In the genomic region with DNA sequence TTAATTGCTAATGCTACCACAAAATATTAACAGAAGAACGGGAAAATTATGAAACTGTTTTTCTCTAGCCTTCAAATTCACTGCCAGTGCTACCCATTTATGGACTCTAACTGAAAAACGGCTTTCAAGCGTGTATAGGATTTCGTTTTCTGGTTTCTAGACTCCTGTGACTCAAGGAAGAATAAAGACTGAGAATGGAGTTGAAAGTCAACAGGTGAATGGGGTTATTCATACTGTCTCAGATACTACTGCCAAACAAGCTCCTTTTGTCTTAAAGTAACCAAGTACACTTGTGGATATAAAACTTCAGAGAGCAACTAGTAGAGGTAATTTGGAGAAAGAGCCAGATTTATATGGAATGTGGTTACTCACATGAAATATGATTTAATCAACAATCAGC, we compare ENCODE assay signal across 1 cellular context.
TF ChIP-seq lines count a peak whose summit lies in the region.

No MANE protein-coding gene starts in this region.

TF ChIP-seq in GM12878, 131 proteins besides CTCF, POLR2A, EP300 and RAD21 (continued from another document):
- TF ChIP-seq, protein P1, sequence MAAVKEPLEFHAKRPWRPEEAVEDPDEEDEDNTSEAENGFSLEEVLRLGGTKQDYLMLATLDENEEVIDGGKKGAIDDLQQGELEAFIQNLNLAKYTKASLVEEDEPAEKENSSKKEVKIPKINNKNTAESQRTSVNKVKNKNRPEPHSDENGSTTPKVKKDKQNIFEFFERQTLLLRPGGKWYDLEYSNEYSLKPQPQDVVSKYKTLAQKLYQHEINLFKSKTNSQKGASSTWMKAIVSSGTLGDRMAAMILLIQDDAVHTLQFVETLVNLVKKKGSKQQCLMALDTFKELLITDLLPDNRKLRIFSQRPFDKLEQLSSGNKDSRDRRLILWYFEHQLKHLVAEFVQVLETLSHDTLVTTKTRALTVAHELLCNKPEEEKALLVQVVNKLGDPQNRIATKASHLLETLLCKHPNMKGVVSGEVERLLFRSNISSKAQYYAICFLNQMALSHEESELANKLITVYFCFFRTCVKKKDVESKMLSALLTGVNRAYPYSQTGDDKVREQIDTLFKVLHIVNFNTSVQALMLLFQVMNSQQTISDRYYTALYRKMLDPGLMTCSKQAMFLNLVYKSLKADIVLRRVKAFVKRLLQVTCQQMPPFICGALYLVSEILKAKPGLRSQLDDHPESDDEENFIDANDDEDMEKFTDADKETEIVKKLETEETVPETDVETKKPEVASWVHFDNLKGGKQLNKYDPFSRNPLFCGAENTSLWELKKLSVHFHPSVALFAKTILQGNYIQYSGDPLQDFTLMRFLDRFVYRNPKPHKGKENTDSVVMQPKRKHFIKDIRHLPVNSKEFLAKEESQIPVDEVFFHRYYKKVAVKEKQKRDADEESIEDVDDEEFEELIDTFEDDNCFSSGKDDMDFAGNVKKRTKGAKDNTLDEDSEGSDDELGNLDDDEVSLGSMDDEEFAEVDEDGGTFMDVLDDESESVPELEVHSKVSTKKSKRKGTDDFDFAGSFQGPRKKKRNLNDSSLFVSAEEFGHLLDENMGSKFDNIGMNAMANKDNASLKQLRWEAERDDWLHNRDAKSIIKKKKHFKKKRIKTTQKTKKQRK (IDR thresholded peaks at IDR 0.05; ENCODE audit: low read depth, low read length), result no peak
- TF ChIP-seq ATF7 (IDR thresholded peaks at IDR 0.05; ENCODE audit: low read depth), result no peak
- no peak for TF ChIP-seq SMAD5 (IDR thresholded peaks at IDR 0.05; ENCODE audit: low read depth)
- TF ChIP-seq, protein P2, sequence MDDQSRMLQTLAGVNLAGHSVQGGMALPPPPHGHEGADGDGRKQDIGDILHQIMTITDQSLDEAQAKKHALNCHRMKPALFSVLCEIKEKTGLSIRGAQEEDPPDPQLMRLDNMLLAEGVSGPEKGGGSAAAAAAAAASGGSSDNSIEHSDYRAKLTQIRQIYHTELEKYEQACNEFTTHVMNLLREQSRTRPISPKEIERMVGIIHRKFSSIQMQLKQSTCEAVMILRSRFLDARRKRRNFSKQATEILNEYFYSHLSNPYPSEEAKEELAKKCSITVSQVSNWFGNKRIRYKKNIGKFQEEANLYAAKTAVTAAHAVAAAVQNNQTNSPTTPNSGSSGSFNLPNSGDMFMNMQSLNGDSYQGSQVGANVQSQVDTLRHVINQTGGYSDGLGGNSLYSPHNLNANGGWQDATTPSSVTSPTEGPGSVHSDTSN (IDR thresholded peaks at IDR 0.05; ENCODE audit: insufficient replicate concordance, low read depth, low read length), result no peak
- TF ChIP-seq JUNB (IDR thresholded peaks at IDR 0.05), result no peak
- TF ChIP-seq, protein P3, sequence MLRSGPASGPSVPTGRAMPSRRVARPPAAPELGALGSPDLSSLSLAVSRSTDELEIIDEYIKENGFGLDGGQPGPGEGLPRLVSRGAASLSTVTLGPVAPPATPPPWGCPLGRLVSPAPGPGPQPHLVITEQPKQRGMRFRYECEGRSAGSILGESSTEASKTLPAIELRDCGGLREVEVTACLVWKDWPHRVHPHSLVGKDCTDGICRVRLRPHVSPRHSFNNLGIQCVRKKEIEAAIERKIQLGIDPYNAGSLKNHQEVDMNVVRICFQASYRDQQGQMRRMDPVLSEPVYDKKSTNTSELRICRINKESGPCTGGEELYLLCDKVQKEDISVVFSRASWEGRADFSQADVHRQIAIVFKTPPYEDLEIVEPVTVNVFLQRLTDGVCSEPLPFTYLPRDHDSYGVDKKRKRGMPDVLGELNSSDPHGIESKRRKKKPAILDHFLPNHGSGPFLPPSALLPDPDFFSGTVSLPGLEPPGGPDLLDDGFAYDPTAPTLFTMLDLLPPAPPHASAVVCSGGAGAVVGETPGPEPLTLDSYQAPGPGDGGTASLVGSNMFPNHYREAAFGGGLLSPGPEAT (IDR thresholded peaks at IDR 0.05; ENCODE audit: low read depth), result no peak
- no peak for TF ChIP-seq STAT3 (IDR thresholded peaks at IDR 0.05; ENCODE audit: low read depth, low read length)
- TF ChIP-seq ZNF622 (IDR thresholded peaks at IDR 0.05), result no peak
- TF ChIP-seq, protein P4, sequence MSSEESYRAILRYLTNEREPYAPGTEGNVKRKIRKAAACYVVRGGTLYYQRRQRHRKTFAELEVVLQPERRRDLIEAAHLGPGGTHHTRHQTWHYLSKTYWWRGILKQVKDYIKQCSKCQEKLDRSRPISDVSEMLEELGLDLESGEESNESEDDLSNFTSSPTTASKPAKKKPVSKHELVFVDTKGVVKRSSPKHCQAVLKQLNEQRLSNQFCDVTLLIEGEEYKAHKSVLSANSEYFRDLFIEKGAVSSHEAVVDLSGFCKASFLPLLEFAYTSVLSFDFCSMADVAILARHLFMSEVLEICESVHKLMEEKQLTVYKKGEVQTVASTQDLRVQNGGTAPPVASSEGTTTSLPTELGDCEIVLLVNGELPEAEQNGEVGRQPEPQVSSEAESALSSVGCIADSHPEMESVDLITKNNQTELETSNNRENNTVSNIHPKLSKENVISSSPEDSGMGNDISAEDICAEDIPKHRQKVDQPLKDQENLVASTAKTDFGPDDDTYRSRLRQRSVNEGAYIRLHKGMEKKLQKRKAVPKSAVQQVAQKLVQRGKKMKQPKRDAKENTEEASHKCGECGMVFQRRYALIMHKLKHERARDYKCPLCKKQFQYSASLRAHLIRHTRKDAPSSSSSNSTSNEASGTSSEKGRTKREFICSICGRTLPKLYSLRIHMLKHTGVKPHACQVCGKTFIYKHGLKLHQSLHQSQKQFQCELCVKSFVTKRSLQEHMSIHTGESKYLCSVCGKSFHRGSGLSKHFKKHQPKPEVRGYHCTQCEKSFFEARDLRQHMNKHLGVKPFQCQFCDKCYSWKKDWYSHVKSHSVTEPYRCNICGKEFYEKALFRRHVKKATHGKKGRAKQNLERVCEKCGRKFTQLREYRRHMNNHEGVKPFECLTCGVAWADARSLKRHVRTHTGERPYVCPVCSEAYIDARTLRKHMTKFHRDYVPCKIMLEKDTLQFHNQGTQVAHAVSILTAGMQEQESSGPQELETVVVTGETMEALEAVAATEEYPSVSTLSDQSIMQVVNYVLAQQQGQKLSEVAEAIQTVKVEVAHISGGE (CRISPR knock-in tag; IDR thresholded peaks at IDR 0.05), result no peak
- TF ChIP-seq POLR2AphosphoS5 (IDR thresholded peaks at IDR 0.05; ENCODE audit: low read length), result no peak
- TF ChIP-seq, protein P5, sequence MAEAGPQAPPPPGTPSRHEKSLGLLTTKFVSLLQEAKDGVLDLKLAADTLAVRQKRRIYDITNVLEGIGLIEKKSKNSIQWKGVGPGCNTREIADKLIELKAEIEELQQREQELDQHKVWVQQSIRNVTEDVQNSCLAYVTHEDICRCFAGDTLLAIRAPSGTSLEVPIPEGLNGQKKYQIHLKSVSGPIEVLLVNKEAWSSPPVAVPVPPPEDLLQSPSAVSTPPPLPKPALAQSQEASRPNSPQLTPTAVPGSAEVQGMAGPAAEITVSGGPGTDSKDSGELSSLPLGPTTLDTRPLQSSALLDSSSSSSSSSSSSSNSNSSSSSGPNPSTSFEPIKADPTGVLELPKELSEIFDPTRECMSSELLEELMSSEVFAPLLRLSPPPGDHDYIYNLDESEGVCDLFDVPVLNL (IDR thresholded peaks at IDR 0.05; ENCODE audit: low read depth, low read length), result no peak
- TF ChIP-seq STAT1 (conservative IDR thresholded peaks at IDR 0.05), result no peak
- TF ChIP-seq, protein P6, sequence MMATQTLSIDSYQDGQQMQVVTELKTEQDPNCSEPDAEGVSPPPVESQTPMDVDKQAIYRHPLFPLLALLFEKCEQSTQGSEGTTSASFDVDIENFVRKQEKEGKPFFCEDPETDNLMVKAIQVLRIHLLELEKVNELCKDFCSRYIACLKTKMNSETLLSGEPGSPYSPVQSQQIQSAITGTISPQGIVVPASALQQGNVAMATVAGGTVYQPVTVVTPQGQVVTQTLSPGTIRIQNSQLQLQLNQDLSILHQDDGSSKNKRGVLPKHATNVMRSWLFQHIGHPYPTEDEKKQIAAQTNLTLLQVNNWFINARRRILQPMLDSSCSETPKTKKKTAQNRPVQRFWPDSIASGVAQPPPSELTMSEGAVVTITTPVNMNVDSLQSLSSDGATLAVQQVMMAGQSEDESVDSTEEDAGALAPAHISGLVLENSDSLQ (IDR thresholded peaks at IDR 0.05), result no peak
